22 cellular contexts compared by ENCODE assay signal in genomic region chr10:66183028-66183427, GRCh38.
DNase-seq lines count a peak whose midpoint lies in the region; ATAC-seq, FAIRE-seq and TF ChIP-seq lines count a peak whose summit lies in the region.
"Had no signal": no experiment of that assay in that cellular context is flagged by ENCODE, and none has a peak within 500 bp of the region (broad histone marks: within the 10 kb centered on the region; RNA-seq: fewer than 3 reads in every experiment).

No MANE protein-coding gene starts in this region.

- H2AFZ ChIP-seq in HepG2 (ENCODE audit: low read length) (no peak overlapping the region), GM12878 (ENCODE audit: control insufficient read depth, low read depth, low read length) (no peak overlapping the region), osteoblast (ENCODE audit: low read length) (peak overlapping the region; percentile 39)

- H3K4me1 ChIP-seq in HepG2 (ENCODE audit: insufficient read depth, low read length) (no peaks in the 10 kb centered on the region), right lobe of liver (peaks cover 0 to 5% (median 0%) of the 10 kb centered on the region in 4 donors), GM12878 (ENCODE audit: control insufficient read depth, insufficient read depth, low read length) (no peaks in the 10 kb centered on the region), osteoblast (ENCODE audit: insufficient read depth, low read length) (no peaks in the 10 kb centered on the region)
- H3K4me1 ChIP-seq: A549, BE2C had no signal

- 40% methylated on average over 2 of the region's 2 CpGs for WGBS in HepG2 (ENCODE audit: low lambda C conversion rate)
- 77% methylated on average over 2 of the region's 2 CpGs for WGBS in right lobe of liver (ENCODE audit: insufficient coverage, low coverage, low lambda C conversion rate, missing lambda C conversion rate)
- 49% methylated on average over 2 of the region's 2 CpGs for WGBS in GM12878 (ENCODE audit: insufficient coverage, insufficient replicate concordance, low lambda C conversion rate, missing lambda C conversion rate)

- H3K4me2 ChIP-seq in HepG2 (ENCODE audit: low read depth, low read length) (no peak overlapping the region), GM12878 (ENCODE audit: control insufficient read depth, insufficient read depth) (no peak overlapping the region), osteoblast (ENCODE audit: insufficient read depth, low read length) (no peak overlapping the region)
- H3K4me2 ChIP-seq: A549; BLaER1 treated with 17β-estradiol and CSF1 and Interleukin-3, amounts not matched to agents 10 nM and 100 nM had no signal

- no peaks in the 10 kb centered on the region for H3K36me3 ChIP-seq in HepG2 (replicated peaks in 1 of 2; ENCODE audit: control insufficient read depth in 1 of 2, insufficient read depth in 2 of 2, low read length in 2 of 2)
- no peaks in the 10 kb centered on the region for H3K36me3 ChIP-seq in right lobe of liver
- no peaks in the 10 kb centered on the region for H3K36me3 ChIP-seq in GM12878 (ENCODE audit: control insufficient read depth in 2 of 2, insufficient read depth in 2 of 2, low read length in 1 of 2)
- no peaks in the 10 kb centered on the region for H3K36me3 ChIP-seq in osteoblast (ENCODE audit: insufficient read depth, low read length)
- H3K36me3 ChIP-seq: BE2C; BLaER1 treated with 17β-estradiol and CSF1 and Interleukin-3, amounts not matched to agents 10 nM and 100 nM had no signal

- intact Hi-C loops in HepG2 (cut with micrococcal nuclease; ENCODE audit: unreplicated experiment) (no loop called here), right lobe of liver (cut with DNase I) (no loop called here), GM12878 (cut with micrococcal nuclease; ENCODE audit: unreplicated experiment) (loop anchor here (5.0 to 10.0 kb wide), 2 partner anchors 628 to 826 kb away; no protein-coding TSS in a partner anchor)

- BruUV-seq in HepG2 (replicated peaks; lab: Mats Ljungman, UMichigan) (no TSS peak), GM12878 (replicated peaks; lab: Mats Ljungman, UMichigan) (no TSS peak)

- H3K27ac ChIP-seq in HepG2 (ENCODE audit: extremely low read length, insufficient read depth, low read length) = no peak overlapping the region
- H3K27ac ChIP-seq in right lobe of liver = no peak overlapping the region
- H3K27ac ChIP-seq in GM12878 (ENCODE audit: control insufficient read depth, insufficient read depth) = no peak overlapping the region
- H3K27ac ChIP-seq in osteoblast (ENCODE audit: low read depth, low read length) = no peak overlapping the region
- H3K27ac ChIP-seq: A549; BLaER1 treated with 17β-estradiol and CSF1 and Interleukin-3, amounts not matched to agents 10 nM and 100 nM had no signal

- no peak for DNase-seq in HepG2 (ENCODE audit: low spot score)
- DNase-seq in right lobe of liver = no peak
- no peak for DNase-seq in GM12878 (ENCODE audit: low read depth, low spot score)
- DNase-seq in osteoblast (ENCODE audit: insufficient read length, low spot score, missing footprints) = no peak
- no peak for DNase-seq in SK-N-DZ (ENCODE audit: low spot score)
- DNase-seq in occipital lobe (lab: John Stamatoyannopoulos, UW) = no peak
- DNase-seq: 8988T; ACHN; AML-193; BE2C; Calu3; CD4-positive, alpha-beta T cell; COR-L47; DMS53; DMS79 treated with DMSO at 0.1 percent for 48 hours; GF-D8; GOT3; H7; HCEC 1CT had no signal

- CTCF ChIA-PET in HepG2 (lab: Yijun Ruan, JAX; ENCODE audit: low intra/inter-chr PET ratio, low total read pairs) = no interaction called here
- CTCF ChIA-PET in GM12878 (lab: Yijun Ruan, JAX) = no interaction called here

- TF ChIP-seq POLR2A in HepG2 (IDR thresholded peaks at IDR 0.05; ENCODE audit: insufficient read depth in 1 of 2, low read depth in 2 of 2, low read length in 2 of 2) (no peak), right lobe of liver (IDR thresholded peaks at IDR 0.05) (no peak), GM12878 (IDR thresholded peaks at IDR 0.05; ENCODE audit: low read depth, low read length) (no peak)

- no peaks in the 10 kb centered on the region for H3K9me3 ChIP-seq in HepG2 (ENCODE audit: low read length)
- H3K9me3 ChIP-seq in right lobe of liver = no peaks in the 10 kb centered on the region
- no peaks in the 10 kb centered on the region for H3K9me3 ChIP-seq in GM12878 (replicated peaks; ENCODE audit: control insufficient read depth, insufficient read depth, low read length)
- H3K9me3 ChIP-seq in osteoblast (ENCODE audit: low read depth, low read length) = no peaks in the 10 kb centered on the region
- H3K9me3 ChIP-seq: BE2C; BLaER1 treated with 17β-estradiol and CSF1 and Interleukin-3, amounts not matched to agents 10 nM and 100 nM had no signal

- TF ChIP-seq CTCF in HepG2 (CRISPR knock-in tag; IDR thresholded peaks at IDR 0.05) (no peak), right lobe of liver (IDR thresholded peaks at IDR 0.05) (no peak), GM12878 (IDR thresholded peaks at IDR 0.05 in 2 of 3, conservative IDR thresholded peaks at IDR 0.05 in 1 of 3; ENCODE audit: control insufficient read depth in 2 of 3, extremely low read depth in 1 of 3, insufficient read depth in 1 of 3, low read depth in 3 of 3, low read length in 3 of 3) (no peak), osteoblast (IDR thresholded peaks at IDR 0.05; ENCODE audit: extremely low read depth, low read depth, low read length) (no peak)

- in situ Hi-C loops in HepG2 (cut with HindIII; ENCODE audit: extremely low pct_ligation_motif_present, low pct_unique_long_range_greater_than_20kb) (loop anchor here (25.0 kb wide), 1 partner anchor 1446 kb away; no protein-coding TSS in a partner anchor), GM12878 (cut with MboI) (no loop called here)

- H3K9ac ChIP-seq in HepG2 (ENCODE audit: insufficient read depth, low read depth, low read length) (no peak overlapping the region), GM12878 (ENCODE audit: control insufficient read depth, insufficient read depth, low read length) (no peak overlapping the region)
- H3K9ac ChIP-seq: BLaER1 treated with 17β-estradiol and CSF1 and Interleukin-3, amounts not matched to agents 10 nM and 100 nM had no signal

- H3K79me2 ChIP-seq in HepG2 (ENCODE audit: insufficient read depth, low read length) = no peaks in the 10 kb centered on the region
- H3K79me2 ChIP-seq in GM12878 (ENCODE audit: control insufficient read depth, insufficient read depth, low read length) = no peaks in the 10 kb centered on the region
- H3K79me2 ChIP-seq in osteoblast (ENCODE audit: insufficient read depth, low read length) = no peaks in the 10 kb centered on the region

- FAIRE-seq in HepG2 (lab: Jason Lieb, UNC) (no peak), GM12878 (lab: Jason Lieb, UNC) (no peak)
- FAIRE-seq: A549, GM12892 had no signal

- no peaks in the 10 kb centered on the region for H4K20me1 ChIP-seq in HepG2 (ENCODE audit: insufficient read depth, low read length)
- H4K20me1 ChIP-seq in GM12878 (ENCODE audit: control insufficient read depth, insufficient read depth) = no peaks in the 10 kb centered on the region
- no peaks in the 10 kb centered on the region for H4K20me1 ChIP-seq in osteoblast (ENCODE audit: insufficient read depth, low read length)
- H4K20me1 ChIP-seq: BLaER1 treated with 17β-estradiol and CSF1 and Interleukin-3, amounts not matched to agents 10 nM and 100 nM had no signal

- RAD21 ChIA-PET in GM12878 (lab: Charles Lee; ENCODE audit: unreplicated experiment) = no interaction called here

- SMC1A ChIA-PET in GM12878 (lab: Charles Lee; ENCODE audit: uncharacterized antibody, unreplicated experiment) = no interaction called here

- TF ChIP-seq EP300 in HepG2 (IDR thresholded peaks at IDR 0.05; ENCODE audit: low read depth in 2 of 2, low read length in 2 of 2) (no peak), HepG2 (CRISPR knock-in tag; IDR thresholded peaks at IDR 0.05; ENCODE audit: borderline replicate concordance) (no peak), GM12878 (IDR thresholded peaks at IDR 0.05; ENCODE audit: borderline replicate concordance in 1 of 2, control insufficient read depth in 1 of 2, low read depth in 2 of 2, low read length in 2 of 2) (no peak)

- no peak for TF ChIP-seq RAD21 in HepG2 (CRISPR knock-in tag; IDR thresholded peaks at IDR 0.05)
- no peak for TF ChIP-seq RAD21 in GM12878 (IDR thresholded peaks at IDR 0.05; ENCODE audit: insufficient read depth, low read depth, low read length)

- H3K4me3 ChIP-seq in HepG2 (replicated peaks in 1 of 3; ENCODE audit: insufficient read depth in 1 of 3, low read depth in 2 of 3, low read length in 3 of 3) (no peak overlapping the region), right lobe of liver (no peak overlapping the region), GM12878 (no peak overlapping the region), osteoblast (ENCODE audit: insufficient read depth, low read length) (no peak overlapping the region)
- H3K4me3 ChIP-seq: A549; BLaER1 treated with 17β-estradiol and CSF1 and Interleukin-3, amounts not matched to agents 10 nM and 100 nM had no signal

- ATAC-seq in HepG2 (no peak), right lobe of liver (no peak), GM12878 (no peak)
- ATAC-seq: A549 had no signal

- H3K27me3 ChIP-seq in HepG2 (ENCODE audit: control insufficient read depth in 1 of 2, insufficient read depth in 2 of 2, low read length in 2 of 2) (no peaks in the 10 kb centered on the region), right lobe of liver (no peaks in the 10 kb centered on the region), GM12878 (replicated peaks in 1 of 2; ENCODE audit: control insufficient read depth in 2 of 2, insufficient read depth in 2 of 2, low read length in 1 of 2) (no peaks in the 10 kb centered on the region), osteoblast (ENCODE audit: insufficient read depth, low read length) (no peaks in the 10 kb centered on the region)
- H3K27me3 ChIP-seq: BE2C; BLaER1 treated with 17β-estradiol and CSF1 and Interleukin-3, amounts not matched to agents 10 nM and 100 nM had no signal

- POLR2A ChIA-PET in HepG2 (lab: Yijun Ruan, JAX) = no interaction called here
- POLR2A ChIA-PET in GM12878 (lab: Charles Lee) = no interaction called here

TF ChIP-seq in GM12878, 131 proteins besides CTCF, POLR2A, EP300 and RAD21 (continues in another document):
- no peak for TF ChIP-seq HDGF (IDR thresholded peaks at IDR 0.05)
- no peak for TF ChIP-seq MAX (IDR thresholded peaks at IDR 0.05; ENCODE audit: low read depth, low read length)

Comparison
In these comparisons a context has a peak if more than half of its experiments do, and no peak if none do; other contexts are left out.
1. Of the 75 proteins assayed by ChIP-seq in both HepG2 and GM12878: peak only in HepG2: none; only in GM12878: none; in both: ZBTB40; in neither: 74.